ENCODE assay signal across 9 cellular contexts in genomic region chr2:74261204-74261864, GRCh38.
DNase-seq lines count a peak whose midpoint lies in the region; ATAC-seq, FAIRE-seq and TF ChIP-seq lines count a peak whose summit lies in the region.
"Had no signal": no experiment of that assay in that cellular context is flagged by ENCODE, and none has a peak within 500 bp of the region (broad histone marks: within the 10 kb centered on the region; RNA-seq: fewer than 3 reads in every experiment).

No MANE protein-coding gene starts in this region.

- TF ChIP-seq POLR2A in GM12891 (IDR thresholded peaks at IDR 0.05; ENCODE audit: low read depth, low read length): no peak

- H3K4me3 ChIP-seq in AG10803 (ENCODE audit: low read length): no peak overlapping the region
- H3K4me3 ChIP-seq: adrenal gland had no signal

- DNase-seq in AG10803 (ENCODE audit: low read depth): peak; percentile 26
- DNase-seq in HT-29 (ENCODE audit: low spot score): peak; percentile 86
- peak; percentile 68 for DNase-seq in astrocyte of the hippocampus (ENCODE audit: low read depth, low spot score)
- DNase-seq in islet precursor cell: peak; percentile 85
- no peak for DNase-seq in GM12891 (ENCODE audit: insufficient read length, low spot score)

- ATAC-seq in GM19351 (IDR thresholded peaks at IDR 0.05; ENCODE audit: unreplicated experiment) (no peak), HG02852 (IDR thresholded peaks at IDR 0.05; ENCODE audit: unreplicated experiment) (no peak), HG03469 (IDR thresholded peaks at IDR 0.05; ENCODE audit: unreplicated experiment) (no peak)

- peak; percentile 57 for TF ChIP-seq CTCF in AG10803 (conservative IDR thresholded peaks at IDR 0.05; ENCODE audit: low read length)

- no peak for FAIRE-seq in GM12891 (lab: Jason Lieb, UNC)

TF ChIP-seq in GM12891, 5 proteins besides CTCF, POLR2A, EP300 and RAD21:
- no peak for TF ChIP-seq PAX5 (IDR thresholded peaks at IDR 0.05; ENCODE audit: insufficient read depth, low read length, severe bottlenecking)
- TF ChIP-seq POU2F2 (IDR thresholded peaks at IDR 0.05; ENCODE audit: low read depth, low read length): no peak
- TF ChIP-seq SPI1 (IDR thresholded peaks at IDR 0.05; ENCODE audit: low read depth, low read length): no peak
- no peak for TF ChIP-seq POLR2AphosphoS5 (IDR thresholded peaks at IDR 0.05; ENCODE audit: low read depth, low read length)
- no peak for TF ChIP-seq TAF1 (IDR thresholded peaks at IDR 0.05; ENCODE audit: low read depth, low read length)
